10 cellular contexts compared by ENCODE assay signal in genomic region chr6:144377586-144377985, GRCh38.
DNase-seq lines count a peak whose midpoint lies in the region; ATAC-seq and TF ChIP-seq lines count a peak whose summit lies in the region.
"Had no signal": no experiment of that assay in that cellular context is flagged by ENCODE, and none has a peak within 500 bp of the region (broad histone marks: within the 10 kb centered on the region; RNA-seq: fewer than 3 reads in every experiment).

No MANE protein-coding gene starts in this region.

- peaks cover 35% of the 10 kb centered on the region for H3K4me1 Mint-ChIP-seq in activated T-helper 17 cell treated with anti-CD3 and anti-CD28 coated beads, Interleukin-2, amount 50 U/mL, for 72 hours

- no peaks in the 10 kb centered on the region for H3K27me3 ChIP-seq in foreskin keratinocyte

- H3K27ac Mint-ChIP-seq in activated T-helper 17 cell treated with anti-CD3 and anti-CD28 coated beads, Interleukin-2, amount 50 U/mL, for 72 hours = no peak overlapping the region

- no peak overlapping the region for H3K4me3 Mint-ChIP-seq in activated T-helper 17 cell treated with anti-CD3 and anti-CD28 coated beads, Interleukin-2, amount 50 U/mL, for 72 hours

- H3K27ac ChIP-seq in foreskin keratinocyte = no peak overlapping the region

- ATAC-seq in activated T-helper 17 cell treated with anti-CD3 and anti-CD28 coated beads, Interleukin-2, amount 50 U/mL, for 72 hours (replicated peaks) = peak; percentile 64
- ATAC-seq in foreskin keratinocyte (peak; percentile 24), GM21360 (IDR thresholded peaks at IDR 0.05; ENCODE audit: unreplicated experiment) (no peak)

- H3K36me3 Mint-ChIP-seq in activated T-helper 17 cell treated with anti-CD3 and anti-CD28 coated beads, Interleukin-2, amount 50 U/mL, for 72 hours (ENCODE audit: low read depth) = peaks cover 15% of the 10 kb centered on the region

- TF ChIP-seq CTCF in foreskin keratinocyte (conservative IDR thresholded peaks at IDR 0.05) = no peak

- peaks cover 6% of the 10 kb centered on the region for H3K4me1 ChIP-seq in foreskin keratinocyte

- peaks cover 10% of the 10 kb centered on the region for H3K9me3 Mint-ChIP-seq in activated T-helper 17 cell treated with anti-CD3 and anti-CD28 coated beads, Interleukin-2, amount 50 U/mL, for 72 hours

- no peaks in the 10 kb centered on the region for H3K27me3 Mint-ChIP-seq in activated T-helper 17 cell treated with anti-CD3 and anti-CD28 coated beads, Interleukin-2, amount 50 U/mL, for 72 hours

- DNase-seq in GM04504 (ENCODE audit: low read depth) (peak; percentile 32), foreskin keratinocyte (no peak), smooth muscle cell of the brain vasculature (ENCODE audit: low read depth, low spot score) (peak; percentile 45), NCI-H446 treated with DMSO at 0.1 percent for 48 hours (lab: John Stamatoyannopoulos, UW) (no peak), GM19238 (ENCODE audit: insufficient read length, low spot score) (no peak)
- DNase-seq: midbrain; NCI-H1092 treated with DMSO at 0.1 percent for 48 hours; stimulated activated CD4-positive, alpha-beta T cell treated with anti-CD3 and anti-CD28 coated beads, Interleukin-4, amount 100 ng/mL, for 24 hours had no signal

Comparison
In these comparisons a context has a peak if more than half of its experiments do, and no peak if none do; other contexts are left out.
1. DNase-seq: peak in GM04504 (single experiment) and smooth muscle cell of the brain vasculature (single experiment); none in foreskin keratinocyte (0 of 2), NCI-H446 treated with DMSO at 0.1 percent for 48 hours (single experiment) and GM19238 (single experiment).